In genomic region chr15:84915011-84915958, GRCh38 we compare ENCODE assay signal across 8 cellular contexts. TPM values are rescaled to one million over a fixed set of nuclear protein-coding genes. Genes with fewer than 3 reads are reported as not detected.
DNase-seq lines count a peak whose midpoint lies in the region; ATAC-seq and TF ChIP-seq lines count a peak whose summit lies in the region.

No MANE protein-coding gene starts in this region.

- peak; percentile 97 for ATAC-seq in GM21576 (IDR thresholded peaks at IDR 0.05; ENCODE audit: unreplicated experiment)
- ATAC-seq in SK-N-SH treated with all-trans-retinoic acid at 6 μM for 48 hours, result peak; percentile 84

- peak; percentile 16 for DNase-seq in GDM1 (lab: John Stamatoyannopoulos, UW)
- peak; percentile 78 for DNase-seq in HT1080 (ENCODE audit: low read depth)
- DNase-seq in cardiac fibroblast (ENCODE audit: low read depth in 2 of 2), result peak; percentile 72 to 96
- DNase-seq in medulla oblongata (ENCODE audit: extremely low spot score), result peak; percentile 51
- DNase-seq in stromal cell of bone marrow (ENCODE audit: low read depth), result peak; percentile 66
- no peak for DNase-seq in NCI-H1092 treated with DMSO at 0.1 percent for 48 hours (lab: John Stamatoyannopoulos, UW)

- H3K4me3 ChIP-seq in cardiac fibroblast (replicated peaks in 1 of 2; ENCODE audit: low read depth in 2 of 2, low read length in 2 of 2), result no peak overlapping the region

- peak; percentile 14 for TF ChIP-seq CTCF in cardiac fibroblast (IDR thresholded peaks at IDR 0.05; ENCODE audit: low read depth, low read length)

TF ChIP-seq in SK-N-SH treated with all-trans-retinoic acid at 6 μM for 48 hours, 23 proteins besides CTCF, POLR2A, EP300 and RAD21:
- TF ChIP-seq SNAI2 (CRISPR knock-in tag; IDR thresholded peaks at IDR 0.05) (no peak), ZFP30 (CRISPR knock-in tag; IDR thresholded peaks at IDR 0.05) (no peak), ISL1 (CRISPR knock-in tag; IDR thresholded peaks at IDR 0.05) (no peak), ZNF70 (CRISPR knock-in tag; IDR thresholded peaks at IDR 0.05) (no peak), TCF4 (CRISPR knock-in tag; IDR thresholded peaks at IDR 0.05; ENCODE audit: borderline replicate concordance) (0 out of 2 replicates have a peak, but pooled peaks have one; percentile 37), ZNF8 (CRISPR knock-in tag; IDR thresholded peaks at IDR 0.05) (no peak), PPARA (CRISPR knock-in tag; IDR thresholded peaks at IDR 0.05; ENCODE audit: borderline replicate concordance) (no peak), CSRNP3 (CRISPR knock-in tag; IDR thresholded peaks at IDR 0.05) (no peak), ZFP3 (CRISPR knock-in tag; IDR thresholded peaks at IDR 0.05) (no peak), PATZ1 (CRISPR knock-in tag; IDR thresholded peaks at IDR 0.05; ENCODE audit: borderline replicate concordance) (no peak), CREB5 (CRISPR knock-in tag; IDR thresholded peaks at IDR 0.05; ENCODE audit: low read depth) (peak; percentile 71; the same call in 1 of the 2 replicates), ESRRG (CRISPR knock-in tag; IDR thresholded peaks at IDR 0.05) (no peak), BACH2 (CRISPR knock-in tag; IDR thresholded peaks at IDR 0.05; ENCODE audit: borderline replicate concordance) (no peak), ZNF565 (CRISPR knock-in tag; conservative IDR thresholded peaks at IDR 0.05; ENCODE audit: low read depth) (no peak; the same call in 1 of the 2 replicates), ARNTL (CRISPR knock-in tag; IDR thresholded peaks at IDR 0.05; ENCODE audit: borderline replicate concordance, low read depth) (no peak), POU6F1 (CRISPR knock-in tag; IDR thresholded peaks at IDR 0.05; ENCODE audit: borderline replicate concordance, low read depth) (no peak), OSR1 (CRISPR knock-in tag; IDR thresholded peaks at IDR 0.05) (no peak), ZC3H10 (CRISPR knock-in tag; IDR thresholded peaks at IDR 0.05) (no peak), TSHZ2 (CRISPR knock-in tag; IDR thresholded peaks at IDR 0.05) (0 out of 2 replicates have a peak, but pooled peaks have one; percentile 39)

RNA-seq across cellular contexts. Expression of gene SLC28A1, which starts 30.8 kb away (rescaled TPM):
- not detected in 2 replicates for total RNA-seq in HT1080 (2014; rRNA removed; shearing (Covaris generic))
- not detected in 2 replicates for polyA plus RNA-seq in HT1080 (2015; cell fraction: cytosol; rRNA removed)
- 0.20 TPM in 1 of 2 replicates, not detected in the other for polyA plus RNA-seq in HT1080 (2015; cell fraction: nucleus; rRNA removed)
